Comparison of ENCODE assay signal across 1 cellular context in the genomic region with DNA sequence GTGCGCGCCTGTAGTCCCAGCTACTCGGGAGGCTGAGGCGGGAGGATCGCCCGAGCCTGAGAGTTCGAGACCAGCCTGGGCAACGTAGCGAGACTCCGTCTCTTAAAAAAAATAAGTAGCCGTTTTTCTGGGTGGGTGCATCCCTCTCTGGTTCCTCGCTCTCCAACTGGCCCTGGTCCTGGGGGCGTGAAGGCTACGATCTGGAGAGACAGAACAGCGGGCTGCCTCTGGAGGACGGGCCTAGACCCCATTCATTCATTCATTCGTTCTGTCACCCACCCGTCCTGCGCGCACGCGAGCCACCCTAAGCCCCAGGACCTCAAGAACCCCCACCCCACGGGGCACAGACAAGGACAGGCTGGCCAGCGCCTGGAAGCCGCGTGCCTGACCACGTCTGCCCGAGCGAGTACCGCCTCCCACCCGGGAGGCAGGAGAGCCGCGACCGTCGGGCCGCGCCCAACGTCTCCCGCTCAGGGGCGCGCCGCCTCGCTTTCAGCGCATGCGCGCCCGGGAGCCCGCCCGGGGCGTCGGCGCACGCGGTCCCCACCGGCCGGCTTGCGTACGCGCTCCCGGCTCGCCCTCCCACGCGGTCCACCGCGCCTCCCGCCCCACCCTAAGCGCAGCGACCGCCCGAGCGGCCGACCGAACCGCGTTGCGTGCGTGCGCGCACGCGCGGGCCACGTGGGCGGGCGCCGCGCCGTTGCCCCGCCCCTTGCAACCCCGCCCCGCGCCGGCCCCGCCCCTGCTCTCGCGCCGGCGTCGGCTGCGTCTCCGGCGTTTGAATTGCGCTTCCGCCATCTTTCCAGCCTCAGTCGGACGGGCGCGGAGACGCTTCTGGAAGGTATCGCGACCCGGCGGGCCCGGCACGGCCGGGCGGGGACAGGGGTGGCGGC.
TF ChIP-seq lines count a peak whose summit lies in the region.

Gene RAN, plus strand, starts transcription at position 781 of the 893 bp plus-strand sequence. CDS start 528 bp downstream, outside the sequence.

TF ChIP-seq in HepG2, 621 proteins besides CTCF, POLR2A, EP300 and RAD21 (continued from another document and continues in another):
- no peak for TF ChIP-seq ZNF775 (CRISPR knock-in tag; IDR thresholded peaks at IDR 0.05; ENCODE audit: borderline replicate concordance)
- TF ChIP-seq SKIL (CRISPR knock-in tag; IDR thresholded peaks at IDR 0.05; ENCODE audit: borderline replicate concordance): no peak
- no peak for TF ChIP-seq NR2F6 (IDR thresholded peaks at IDR 0.05)
- TF ChIP-seq NR2F6 (CRISPR knock-in tag; IDR thresholded peaks at IDR 0.05): no peak
- TF ChIP-seq FOXA1 (IDR thresholded peaks at IDR 0.05): no peak
- TF ChIP-seq FOXA1 (CRISPR knock-in tag; IDR thresholded peaks at IDR 0.05): no peak
- TF ChIP-seq ZNF138 (CRISPR knock-in tag; IDR thresholded peaks at IDR 0.05; ENCODE audit: low read depth): 0 out of 2 replicates have a peak, but pooled peaks have one; percentile 62
- no peak for TF ChIP-seq SMARCE1 (IDR thresholded peaks at IDR 0.05; ENCODE audit: borderline replicate concordance)
- TF ChIP-seq ZSCAN30 (CRISPR knock-in tag; IDR thresholded peaks at IDR 0.05): no peak
- TF ChIP-seq ELF3 (CRISPR knock-in tag; IDR thresholded peaks at IDR 0.05): 0 out of 2 replicates have a peak, but pooled peaks have one; percentile 16
- TF ChIP-seq, protein P1, sequence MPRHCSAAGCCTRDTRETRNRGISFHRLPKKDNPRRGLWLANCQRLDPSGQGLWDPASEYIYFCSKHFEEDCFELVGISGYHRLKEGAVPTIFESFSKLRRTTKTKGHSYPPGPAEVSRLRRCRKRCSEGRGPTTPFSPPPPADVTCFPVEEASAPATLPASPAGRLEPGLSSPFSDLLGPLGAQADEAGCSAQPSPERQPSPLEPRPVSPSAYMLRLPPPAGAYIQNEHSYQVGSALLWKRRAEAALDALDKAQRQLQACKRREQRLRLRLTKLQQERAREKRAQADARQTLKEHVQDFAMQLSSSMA (CRISPR knock-in tag; IDR thresholded peaks at IDR 0.05): no peak
- TF ChIP-seq ATRX (CRISPR knock-in tag; IDR thresholded peaks at IDR 0.05; ENCODE audit: borderline replicate concordance): no peak
- no peak for TF ChIP-seq BCL6 (CRISPR knock-in tag; IDR thresholded peaks at IDR 0.05)
- TF ChIP-seq ZNF788 (CRISPR knock-in tag; IDR thresholded peaks at IDR 0.05; ENCODE audit: borderline replicate concordance): 0 out of 2 replicates have a peak, but pooled peaks have one; percentile 25
- 0 out of 2 replicates have a peak, but pooled peaks have one; percentile 44 for TF ChIP-seq ZNF569 (CRISPR knock-in tag; IDR thresholded peaks at IDR 0.05; ENCODE audit: borderline replicate concordance)
- no peak for TF ChIP-seq MBNL3 (CRISPR knock-in tag; conservative IDR thresholded peaks at IDR 0.05)
- TF ChIP-seq ZBTB39 (CRISPR knock-in tag; IDR thresholded peaks at IDR 0.05): no peak
- TF ChIP-seq PHF20 (CRISPR knock-in tag; IDR thresholded peaks at IDR 0.05): no peak; the same call in none of the 2 replicates
- TF ChIP-seq ZFP36L2 (CRISPR knock-in tag; IDR thresholded peaks at IDR 0.05): no peak
- TF ChIP-seq ZNF337 (CRISPR knock-in tag; IDR thresholded peaks at IDR 0.05; ENCODE audit: borderline replicate concordance, low read depth): no peak
- TF ChIP-seq, protein P2, sequence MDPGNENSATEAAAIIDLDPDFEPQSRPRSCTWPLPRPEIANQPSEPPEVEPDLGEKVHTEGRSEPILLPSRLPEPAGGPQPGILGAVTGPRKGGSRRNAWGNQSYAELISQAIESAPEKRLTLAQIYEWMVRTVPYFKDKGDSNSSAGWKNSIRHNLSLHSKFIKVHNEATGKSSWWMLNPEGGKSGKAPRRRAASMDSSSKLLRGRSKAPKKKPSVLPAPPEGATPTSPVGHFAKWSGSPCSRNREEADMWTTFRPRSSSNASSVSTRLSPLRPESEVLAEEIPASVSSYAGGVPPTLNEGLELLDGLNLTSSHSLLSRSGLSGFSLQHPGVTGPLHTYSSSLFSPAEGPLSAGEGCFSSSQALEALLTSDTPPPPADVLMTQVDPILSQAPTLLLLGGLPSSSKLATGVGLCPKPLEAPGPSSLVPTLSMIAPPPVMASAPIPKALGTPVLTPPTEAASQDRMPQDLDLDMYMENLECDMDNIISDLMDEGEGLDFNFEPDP (CRISPR knock-in tag; conservative IDR thresholded peaks at IDR 0.05): no peak
- TF ChIP-seq, protein P3, sequence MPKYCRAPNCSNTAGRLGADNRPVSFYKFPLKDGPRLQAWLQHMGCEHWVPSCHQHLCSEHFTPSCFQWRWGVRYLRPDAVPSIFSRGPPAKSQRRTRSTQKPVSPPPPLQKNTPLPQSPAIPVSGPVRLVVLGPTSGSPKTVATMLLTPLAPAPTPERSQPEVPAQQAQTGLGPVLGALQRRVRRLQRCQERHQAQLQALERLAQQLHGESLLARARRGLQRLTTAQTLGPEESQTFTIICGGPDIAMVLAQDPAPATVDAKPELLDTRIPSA (CRISPR knock-in tag; IDR thresholded peaks at IDR 0.05; ENCODE audit: borderline replicate concordance): peak; percentile 91
- no peak for TF ChIP-seq ZSCAN29 (CRISPR knock-in tag; conservative IDR thresholded peaks at IDR 0.05)
- no peak for TF ChIP-seq ZNF510 (CRISPR knock-in tag; IDR thresholded peaks at IDR 0.05; ENCODE audit: low read depth)
- TF ChIP-seq, protein P4, sequence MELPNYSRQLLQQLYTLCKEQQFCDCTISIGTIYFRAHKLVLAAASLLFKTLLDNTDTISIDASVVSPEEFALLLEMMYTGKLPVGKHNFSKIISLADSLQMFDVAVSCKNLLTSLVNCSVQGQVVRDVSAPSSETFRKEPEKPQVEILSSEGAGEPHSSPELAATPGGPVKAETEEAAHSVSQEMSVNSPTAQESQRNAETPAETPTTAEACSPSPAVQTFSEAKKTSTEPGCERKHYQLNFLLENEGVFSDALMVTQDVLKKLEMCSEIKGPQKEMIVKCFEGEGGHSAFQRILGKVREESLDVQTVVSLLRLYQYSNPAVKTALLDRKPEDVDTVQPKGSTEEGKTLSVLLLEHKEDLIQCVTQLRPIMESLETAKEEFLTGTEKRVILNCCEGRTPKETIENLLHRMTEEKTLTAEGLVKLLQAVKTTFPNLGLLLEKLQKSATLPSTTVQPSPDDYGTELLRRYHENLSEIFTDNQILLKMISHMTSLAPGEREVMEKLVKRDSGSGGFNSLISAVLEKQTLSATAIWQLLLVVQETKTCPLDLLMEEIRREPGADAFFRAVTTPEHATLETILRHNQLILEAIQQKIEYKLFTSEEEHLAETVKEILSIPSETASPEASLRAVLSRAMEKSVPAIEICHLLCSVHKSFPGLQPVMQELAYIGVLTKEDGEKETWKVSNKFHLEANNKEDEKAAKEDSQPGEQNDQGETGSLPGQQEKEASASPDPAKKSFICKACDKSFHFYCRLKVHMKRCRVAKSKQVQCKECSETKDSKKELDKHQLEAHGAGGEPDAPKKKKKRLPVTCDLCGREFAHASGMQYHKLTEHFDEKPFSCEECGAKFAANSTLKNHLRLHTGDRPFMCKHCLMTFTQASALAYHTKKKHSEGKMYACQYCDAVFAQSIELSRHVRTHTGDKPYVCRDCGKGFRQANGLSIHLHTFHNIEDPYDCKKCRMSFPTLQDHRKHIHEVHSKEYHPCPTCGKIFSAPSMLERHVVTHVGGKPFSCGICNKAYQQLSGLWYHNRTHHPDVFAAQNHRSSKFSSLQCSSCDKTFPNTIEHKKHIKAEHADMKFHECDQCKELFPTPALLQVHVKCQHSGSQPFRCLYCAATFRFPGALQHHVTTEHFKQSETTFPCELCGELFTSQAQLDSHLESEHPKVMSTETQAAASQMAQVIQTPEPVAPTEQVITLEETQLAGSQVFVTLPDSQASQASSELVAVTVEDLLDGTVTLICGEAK (IDR thresholded peaks at IDR 0.05): no peak
- TF ChIP-seq, protein P4 (CRISPR knock-in tag; IDR thresholded peaks at IDR 0.05): no peak
- no peak for TF ChIP-seq FLYWCH1 (CRISPR knock-in tag; IDR thresholded peaks at IDR 0.05)
- no peak; the same call in 1 of the 2 replicates for TF ChIP-seq ZBTB26 (CRISPR knock-in tag; IDR thresholded peaks at IDR 0.05; ENCODE audit: borderline replicate concordance)
